In the genomic region with DNA sequence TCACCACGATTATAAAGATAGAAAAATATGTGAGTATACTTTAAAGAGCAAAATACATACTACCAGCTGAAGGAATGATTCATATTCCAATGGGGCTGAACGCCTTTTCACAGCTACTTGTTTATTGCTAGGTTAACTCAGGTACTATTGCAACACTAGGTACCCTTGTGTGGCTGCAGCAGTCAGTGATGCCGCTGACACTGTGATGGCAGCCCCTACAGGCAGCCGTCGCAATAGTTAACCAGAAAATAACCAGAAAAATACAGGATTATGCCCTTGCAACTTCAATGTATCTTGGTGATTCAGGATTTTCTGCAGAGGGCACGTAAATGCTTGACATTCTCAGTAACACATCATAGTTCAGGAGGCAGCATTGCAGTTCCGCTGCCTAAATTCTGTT, we compare ENCODE assay signal across 2 cellular contexts.
TF ChIP-seq lines count a peak whose summit lies in the region.

No MANE protein-coding gene starts in this region.

TF ChIP-seq in HEK293, 187 proteins besides CTCF, POLR2A, EP300 and RAD21:
- TF ChIP-seq TRIM28 (IDR thresholded peaks at IDR 0.05; ENCODE audit: borderline replicate concordance, low read length) (0 out of 2 replicates have a peak, but pooled peaks have one; percentile 51), ZNF48 (tag by site-specific recombination; IDR thresholded peaks at IDR 0.05) (no peak)
- TF ChIP-seq, protein P1, sequence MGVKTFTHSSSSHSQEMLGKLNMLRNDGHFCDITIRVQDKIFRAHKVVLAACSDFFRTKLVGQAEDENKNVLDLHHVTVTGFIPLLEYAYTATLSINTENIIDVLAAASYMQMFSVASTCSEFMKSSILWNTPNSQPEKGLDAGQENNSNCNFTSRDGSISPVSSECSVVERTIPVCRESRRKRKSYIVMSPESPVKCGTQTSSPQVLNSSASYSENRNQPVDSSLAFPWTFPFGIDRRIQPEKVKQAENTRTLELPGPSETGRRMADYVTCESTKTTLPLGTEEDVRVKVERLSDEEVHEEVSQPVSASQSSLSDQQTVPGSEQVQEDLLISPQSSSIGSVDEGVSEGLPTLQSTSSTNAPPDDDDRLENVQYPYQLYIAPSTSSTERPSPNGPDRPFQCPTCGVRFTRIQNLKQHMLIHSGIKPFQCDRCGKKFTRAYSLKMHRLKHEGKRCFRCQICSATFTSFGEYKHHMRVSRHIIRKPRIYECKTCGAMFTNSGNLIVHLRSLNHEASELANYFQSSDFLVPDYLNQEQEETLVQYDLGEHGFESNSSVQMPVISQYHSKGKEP (tag by site-specific recombination; IDR thresholded peaks at IDR 0.05): peak; percentile 65; the same call in 1 of the 2 replicates
TF ChIP-seq in HEK293: peak in this region for 2.

TF ChIP-seq in GM12878, 131 proteins besides CTCF, POLR2A, EP300 and RAD21 (continued from another document):
- TF ChIP-seq ELK1 (IDR thresholded peaks at IDR 0.05; ENCODE audit: low read depth, low read length) (no peak), PML (IDR thresholded peaks at IDR 0.05; ENCODE audit: low read length) (no peak), SREBF2 (IDR thresholded peaks at IDR 0.05; ENCODE audit: low read length) (no peak), E4F1 (IDR thresholded peaks at IDR 0.05; ENCODE audit: borderline replicate concordance, partially characterized antibody) (no peak), SMAD1 (IDR thresholded peaks at IDR 0.05; ENCODE audit: low read depth, partially characterized antibody) (no peak), ZSCAN29 (IDR thresholded peaks at IDR 0.05) (no peak), SMAD5 (IDR thresholded peaks at IDR 0.05; ENCODE audit: low read depth) (no peak), IRF5 (IDR thresholded peaks at IDR 0.05; ENCODE audit: borderline replicate concordance) (no peak), BACH1 (IDR thresholded peaks at IDR 0.05; ENCODE audit: borderline replicate concordance) (no peak), KDM1A (IDR thresholded peaks at IDR 0.05; ENCODE audit: borderline replicate concordance) (no peak), BCL11A (IDR thresholded peaks at IDR 0.05; ENCODE audit: low read depth, low read length) (no peak), ATF2 (IDR thresholded peaks at IDR 0.05; ENCODE audit: low read length) (no peak), RCOR1 (conservative IDR thresholded peaks at IDR 0.05; ENCODE audit: low read depth, low read length) (no peak), YBX1 (IDR thresholded peaks at IDR 0.05) (no peak)
- TF ChIP-seq, protein P2, sequence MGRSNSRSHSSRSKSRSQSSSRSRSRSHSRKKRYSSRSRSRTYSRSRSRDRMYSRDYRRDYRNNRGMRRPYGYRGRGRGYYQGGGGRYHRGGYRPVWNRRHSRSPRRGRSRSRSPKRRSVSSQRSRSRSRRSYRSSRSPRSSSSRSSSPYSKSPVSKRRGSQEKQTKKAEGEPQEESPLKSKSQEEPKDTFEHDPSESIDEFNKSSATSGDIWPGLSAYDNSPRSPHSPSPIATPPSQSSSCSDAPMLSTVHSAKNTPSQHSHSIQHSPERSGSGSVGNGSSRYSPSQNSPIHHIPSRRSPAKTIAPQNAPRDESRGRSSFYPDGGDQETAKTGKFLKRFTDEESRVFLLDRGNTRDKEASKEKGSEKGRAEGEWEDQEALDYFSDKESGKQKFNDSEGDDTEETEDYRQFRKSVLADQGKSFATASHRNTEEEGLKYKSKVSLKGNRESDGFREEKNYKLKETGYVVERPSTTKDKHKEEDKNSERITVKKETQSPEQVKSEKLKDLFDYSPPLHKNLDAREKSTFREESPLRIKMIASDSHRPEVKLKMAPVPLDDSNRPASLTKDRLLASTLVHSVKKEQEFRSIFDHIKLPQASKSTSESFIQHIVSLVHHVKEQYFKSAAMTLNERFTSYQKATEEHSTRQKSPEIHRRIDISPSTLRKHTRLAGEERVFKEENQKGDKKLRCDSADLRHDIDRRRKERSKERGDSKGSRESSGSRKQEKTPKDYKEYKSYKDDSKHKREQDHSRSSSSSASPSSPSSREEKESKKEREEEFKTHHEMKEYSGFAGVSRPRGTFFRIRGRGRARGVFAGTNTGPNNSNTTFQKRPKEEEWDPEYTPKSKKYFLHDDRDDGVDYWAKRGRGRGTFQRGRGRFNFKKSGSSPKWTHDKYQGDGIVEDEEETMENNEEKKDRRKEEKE (IDR thresholded peaks at IDR 0.05): no peak
- TF ChIP-seq, protein P3, sequence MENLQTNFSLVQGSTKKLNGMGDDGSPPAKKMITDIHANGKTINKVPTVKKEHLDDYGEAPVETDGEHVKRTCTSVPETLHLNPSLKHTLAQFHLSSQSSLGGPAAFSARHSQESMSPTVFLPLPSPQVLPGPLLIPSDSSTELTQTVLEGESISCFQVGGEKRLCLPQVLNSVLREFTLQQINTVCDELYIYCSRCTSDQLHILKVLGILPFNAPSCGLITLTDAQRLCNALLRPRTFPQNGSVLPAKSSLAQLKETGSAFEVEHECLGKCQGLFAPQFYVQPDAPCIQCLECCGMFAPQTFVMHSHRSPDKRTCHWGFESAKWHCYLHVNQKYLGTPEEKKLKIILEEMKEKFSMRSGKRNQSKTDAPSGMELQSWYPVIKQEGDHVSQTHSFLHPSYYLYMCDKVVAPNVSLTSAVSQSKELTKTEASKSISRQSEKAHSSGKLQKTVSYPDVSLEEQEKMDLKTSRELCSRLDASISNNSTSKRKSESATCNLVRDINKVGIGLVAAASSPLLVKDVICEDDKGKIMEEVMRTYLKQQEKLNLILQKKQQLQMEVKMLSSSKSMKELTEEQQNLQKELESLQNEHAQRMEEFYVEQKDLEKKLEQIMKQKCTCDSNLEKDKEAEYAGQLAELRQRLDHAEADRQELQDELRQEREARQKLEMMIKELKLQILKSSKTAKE (IDR thresholded peaks at IDR 0.05; ENCODE audit: low read depth, poor library complexity, severe bottlenecking): no peak
- TF ChIP-seq, protein P4, sequence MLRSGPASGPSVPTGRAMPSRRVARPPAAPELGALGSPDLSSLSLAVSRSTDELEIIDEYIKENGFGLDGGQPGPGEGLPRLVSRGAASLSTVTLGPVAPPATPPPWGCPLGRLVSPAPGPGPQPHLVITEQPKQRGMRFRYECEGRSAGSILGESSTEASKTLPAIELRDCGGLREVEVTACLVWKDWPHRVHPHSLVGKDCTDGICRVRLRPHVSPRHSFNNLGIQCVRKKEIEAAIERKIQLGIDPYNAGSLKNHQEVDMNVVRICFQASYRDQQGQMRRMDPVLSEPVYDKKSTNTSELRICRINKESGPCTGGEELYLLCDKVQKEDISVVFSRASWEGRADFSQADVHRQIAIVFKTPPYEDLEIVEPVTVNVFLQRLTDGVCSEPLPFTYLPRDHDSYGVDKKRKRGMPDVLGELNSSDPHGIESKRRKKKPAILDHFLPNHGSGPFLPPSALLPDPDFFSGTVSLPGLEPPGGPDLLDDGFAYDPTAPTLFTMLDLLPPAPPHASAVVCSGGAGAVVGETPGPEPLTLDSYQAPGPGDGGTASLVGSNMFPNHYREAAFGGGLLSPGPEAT (IDR thresholded peaks at IDR 0.05; ENCODE audit: low read depth): no peak
TF ChIP-seq in GM12878: peak in this region for 0.
